9 cellular contexts compared by ENCODE assay signal in genomic region chr4:102687373-102687981, GRCh38.
DNase-seq lines count a peak whose midpoint lies in the region; ATAC-seq, FAIRE-seq and TF ChIP-seq lines count a peak whose summit lies in the region.
"Had no signal": no experiment of that assay in that cellular context is flagged by ENCODE, and none has a peak within 500 bp of the region (broad histone marks: within the 10 kb centered on the region; RNA-seq: fewer than 3 reads in every experiment).

No MANE protein-coding gene starts in this region.

- no peaks in the 10 kb centered on the region for H3K36me3 ChIP-seq in K562 (ENCODE audit: control insufficient read depth, insufficient read depth, low read length)

- TF ChIP-seq EP300 in K562 (IDR thresholded peaks at IDR 0.05; ENCODE audit: low read length) = no peak

- intact Hi-C loops in K562 (cut with micrococcal nuclease) (no loop called here), posterior vena cava (cut with DNase I) (no loop called here)

- no peak for TF ChIP-seq CTCF in K562 (IDR thresholded peaks at IDR 0.05 in 2 of 3, conservative IDR thresholded peaks at IDR 0.05 in 1 of 3; ENCODE audit: insufficient read depth in 2 of 3, low read depth in 1 of 3, low read length in 3 of 3)

- no peaks in the 10 kb centered on the region for H4K20me1 ChIP-seq in K562 (replicated peaks; ENCODE audit: control insufficient read depth, insufficient read depth, low read length)

- DNase-seq in Caki2 (ENCODE audit: low read depth) (peak; percentile 67), K562 (ENCODE audit: extremely low read depth in 1 of 4, low spot score in 3 of 4) (no peak), cerebellar cortex (ENCODE audit: low spot score) (no peak), posterior vena cava (ENCODE audit: low spot score) (no peak), NCI-H1105 (lab: John Stamatoyannopoulos, UW) (no peak)
- DNase-seq in naive thymus-derived CD8-positive, alpha-beta T cell = no peak
- DNase-seq: hippocampal formation had no signal

- H3K4me2 ChIP-seq in K562 (ENCODE audit: insufficient read depth, low read length) = no peak overlapping the region

- WGBS in K562 (ENCODE audit: insufficient coverage, low coverage, missing lambda C conversion rate) = 56% methylated on average over 4 of the region's 4 CpGs

- no peak overlapping the region for H2AFZ ChIP-seq in K562 (ENCODE audit: low read depth, low read length)

- FAIRE-seq in K562 (lab: Jason Lieb, UNC) = no peak

- ATAC-seq in GM19438 (IDR thresholded peaks at IDR 0.05; ENCODE audit: low read depth, unreplicated experiment) (peak; percentile 91), HG03159 (IDR thresholded peaks at IDR 0.05; ENCODE audit: unreplicated experiment) (peak; percentile 86), K562 (no peak)
- no peak for ATAC-seq in naive thymus-derived CD8-positive, alpha-beta T cell

- no peak overlapping the region for H3K27ac ChIP-seq in K562 (ENCODE audit: extremely low read depth, low read depth, low read length)

- no peak overlapping the region for H3K4me3 Mint-ChIP-seq in naive thymus-derived CD8-positive, alpha-beta T cell

- H3K27me3 Mint-ChIP-seq in naive thymus-derived CD8-positive, alpha-beta T cell = no peaks in the 10 kb centered on the region

- no peaks in the 10 kb centered on the region for H3K9me3 Mint-ChIP-seq in naive thymus-derived CD8-positive, alpha-beta T cell

- H3K36me3 Mint-ChIP-seq in naive thymus-derived CD8-positive, alpha-beta T cell = peaks cover 0 to 24% (median 11%) of the 10 kb centered on the region in 3 donors

- no peak overlapping the region for H3K4me3 ChIP-seq in K562

- no peaks in the 10 kb centered on the region for H3K9me1 ChIP-seq in K562 (ENCODE audit: control insufficient read depth, insufficient read depth, low read length)

- BruUV-seq in K562 (replicated peaks; lab: Mats Ljungman, UMichigan) = no TSS peak

- no peak for TF ChIP-seq POLR2A in K562 (conservative IDR thresholded peaks at IDR 0.05)

- H3K27ac Mint-ChIP-seq in naive thymus-derived CD8-positive, alpha-beta T cell = no peak overlapping the region

- no peaks in the 10 kb centered on the region for H3K27me3 ChIP-seq in K562 (ENCODE audit: control insufficient read depth in 2 of 2, insufficient read depth in 2 of 2, low read length in 2 of 2)

- POLR2A ChIA-PET in K562 (lab: Yijun Ruan, JAX) = no interaction called here
- POLR2A ChIA-PET in naive thymus-derived CD8-positive, alpha-beta T cell (lab: Charles Lee) = no interaction called here

- H3K9ac ChIP-seq in K562 (ENCODE audit: insufficient read depth in 1 of 2, low read depth in 2 of 2, low read length in 2 of 2) = no peak overlapping the region

- H3K4me1 ChIP-seq in K562 (replicated peaks in 1 of 2; ENCODE audit: control insufficient read depth in 2 of 2, insufficient read depth in 2 of 2, low read length in 2 of 2) = peaks cover 0 to 22% of the 10 kb centered on the region in 2 experiments; a peak in 3 of 5 replicates

- no peaks in the 10 kb centered on the region; the same call in 2 of the 3 replicates for H3K79me2 ChIP-seq in K562 (ENCODE audit: control insufficient read depth, insufficient read depth, low read length)

- CTCF ChIA-PET in K562 (lab: Yijun Ruan, JAX; ENCODE audit: low intra/inter-chr PET ratio) = no interaction called here

- TF ChIP-seq RAD21 in K562 (CRISPR knock-in tag; conservative IDR thresholded peaks at IDR 0.05 in 1 of 2, IDR thresholded peaks at IDR 0.05 in 1 of 2) = no peak

- H3K9me3 ChIP-seq in K562 (replicated peaks; ENCODE audit: control insufficient read depth, insufficient read depth, low read depth, low read length) = no peaks in the 10 kb centered on the region

- peaks cover 0 to 7% (median 0%) of the 10 kb centered on the region in 4 donors for H3K4me1 Mint-ChIP-seq in naive thymus-derived CD8-positive, alpha-beta T cell

- in situ Hi-C loops in Caki2 (cut with HindIII; ENCODE audit: low pct_unique_long_range_greater_than_20kb, low sequenced_read_pairs) = no loop called here
- in situ Hi-C loops in K562 (cut with MboI) = no loop called here

TF ChIP-seq in K562, 482 proteins besides CTCF, POLR2A, EP300 and RAD21:
- TF ChIP-seq HNRNPK (IDR thresholded peaks at IDR 0.05; ENCODE audit: low read depth, low read length, poor library complexity, severe bottlenecking) = no peak
- TF ChIP-seq BHLHE40 (IDR thresholded peaks at IDR 0.05; ENCODE audit: low read length) = no peak
- peak; percentile 68 for TF ChIP-seq FOSL1 (tag; conservative IDR thresholded peaks at IDR 0.05)
TF ChIP-seq in K562: peak in this region for 1.

Comparison
In these comparisons a context has a peak if more than half of its experiments do, and no peak if none do; other contexts are left out.
1. ATAC-seq: peak in GM19438 (single experiment) and HG03159 (single experiment); none in K562 (single experiment) and naive thymus-derived CD8-positive, alpha-beta T cell (0 of 2).